In genomic region chr1:215287362-215287761, GRCh38 we compare ENCODE assay signal across 21 cellular contexts.
"Had no signal": no experiment of that assay in that cellular context is flagged by ENCODE, and none has a peak within 500 bp of the region (broad histone marks: within the 10 kb centered on the region; RNA-seq: fewer than 3 reads in every experiment).

No MANE protein-coding gene starts in this region.

- H3K4me1 ChIP-seq: esophagus squamous epithelium, gastrocnemius medialis, heart right ventricle, left ventricle myocardium inferior, psoas muscle, suprapubic skin had no signal

- H3K27me3 ChIP-seq: cardiac muscle cell, esophagus squamous epithelium, gastrocnemius medialis, heart right ventricle, suprapubic skin had no signal

- DNase-seq: activated CD4-positive, alpha-beta T cell treated with anti-CD3 and anti-CD28 coated beads, Interleukin-2, amount 10 ng/mL, durations not matched to agents 24 days and 14 days; activated CD8-positive, alpha-beta T cell treated with anti-CD3 and anti-CD28 coated beads for 36 hours; activated naive CD4-positive, alpha-beta T cell treated with Interleukin-2 at 50 U/mL for 16 hours; activated naive CD8-positive, alpha-beta T cell treated with anti-CD3 and anti-CD28 coated beads, Interleukin-2, amount 10 ng/mL, durations not matched to agents 7 days and 5 days; activated T-cell treated with anti-CD3 and anti-CD28 coated beads, Interleukin-2, amount 50 U/mL, for 1 hour; amygdala; effector memory CD4-positive, alpha-beta T cell; esophagus squamous epithelium; gastrocnemius medialis; heart right ventricle; kidney glomerular epithelial cell; left ventricle myocardium inferior; naive B cell; psoas muscle; right cardiac atrium; stimulated activated CD4-positive, alpha-beta T cell treated with anti-CD3 and anti-CD28 coated beads, Interleukin-15, amount 100 ng/mL, for 24 hours; stimulated activated CD4-positive, alpha-beta T cell treated with anti-CD3 and anti-CD28 coated beads, Interleukin-2, amount 100 ng/mL, for 48 hours had no signal

- ATAC-seq: activated CD8-positive, alpha-beta T cell treated with anti-CD3 and anti-CD28 coated beads for 36 hours; activated T-helper 17 cell treated with anti-CD3 and anti-CD28 coated beads, Interleukin-2, amount 50 U/mL, for 72 hours; gastrocnemius medialis; heart right ventricle; psoas muscle; right cardiac atrium had no signal

- H3K36me3 ChIP-seq: cardiac muscle cell, esophagus squamous epithelium, gastrocnemius medialis, heart right ventricle, left ventricle myocardium inferior, suprapubic skin had no signal

- H3K4me3 ChIP-seq: cardiac muscle cell, esophagus squamous epithelium, gastrocnemius medialis, heart right ventricle, left ventricle myocardium inferior, psoas muscle, skin epidermis, suprapubic skin had no signal

- H3K27ac ChIP-seq: cardiac muscle cell, esophagus squamous epithelium, gastrocnemius medialis, heart right ventricle, left ventricle myocardium inferior, psoas muscle, skin epidermis, suprapubic skin had no signal

- H3K9me3 ChIP-seq: esophagus squamous epithelium, gastrocnemius medialis, heart right ventricle, left ventricle myocardium inferior, psoas muscle, suprapubic skin had no signal
